In the genomic region with DNA sequence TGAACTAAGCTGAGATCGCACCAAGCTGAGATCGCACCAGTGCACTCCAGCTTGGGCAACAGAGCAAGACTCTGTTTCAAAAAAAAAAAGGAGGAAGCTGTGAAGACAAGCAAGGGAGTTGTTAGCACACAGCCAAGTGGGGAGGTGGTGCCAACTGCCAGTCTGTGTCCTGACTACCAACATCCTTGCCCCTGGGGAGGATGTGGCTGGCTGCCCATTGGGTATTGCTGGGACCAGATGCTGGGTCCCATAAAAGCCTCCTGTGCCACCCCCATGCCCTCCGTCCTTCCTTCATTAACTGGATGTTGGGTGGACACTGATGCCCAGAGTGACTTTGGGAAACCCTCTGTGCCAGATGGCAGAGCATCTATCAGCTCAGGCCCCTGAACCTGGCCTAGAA, we compare ENCODE assay signal across 21 cellular contexts.
DNase-seq lines count a peak whose midpoint lies in the region; ATAC-seq and TF ChIP-seq lines count a peak whose summit lies in the region.
"Had no signal": no experiment of that assay in that cellular context is flagged by ENCODE, and none has a peak within 500 bp of the region (broad histone marks: within the 10 kb centered on the region; RNA-seq: fewer than 3 reads in every experiment).

No MANE protein-coding gene starts in this region.

- H3K79me2 ChIP-seq in osteoblast (ENCODE audit: insufficient read depth, low read length), result no peaks in the 10 kb centered on the region

- H3K4me3 ChIP-seq in right cardiac atrium (ENCODE audit: low read length) (no peak overlapping the region), osteoblast (ENCODE audit: insufficient read depth, low read length) (no peak overlapping the region), aorta (ENCODE audit: low read length in 2 of 2) (no peak overlapping the region), foreskin fibroblast (ENCODE audit: low read depth in 1 of 2, low read length in 2 of 2) (no peak overlapping the region)
- H3K4me3 ChIP-seq: right lobe of liver, upper lobe of left lung had no signal

- intact Hi-C loops in right cardiac atrium (cut with DNase I), result no loop called here
- intact Hi-C loops in left ventricle myocardium superior (cut with micrococcal nuclease), result no loop called here
- intact Hi-C loops in aorta (cut with DNase I), result no loop called here

- TF ChIP-seq CTCF in osteoblast (IDR thresholded peaks at IDR 0.05; ENCODE audit: extremely low read depth, low read depth, low read length) (no peak), foreskin fibroblast (IDR thresholded peaks at IDR 0.05; ENCODE audit: low read depth, low read length) (no peak)

- H3K4me2 ChIP-seq in osteoblast (ENCODE audit: insufficient read depth, low read length), result no peak overlapping the region

- H3K27me3 ChIP-seq in right cardiac atrium (ENCODE audit: control insufficient read depth, insufficient read depth), result no peaks in the 10 kb centered on the region
- no peaks in the 10 kb centered on the region for H3K27me3 ChIP-seq in osteoblast (ENCODE audit: insufficient read depth, low read length)
- no peaks in the 10 kb centered on the region for H3K27me3 ChIP-seq in aorta (ENCODE audit: control insufficient read depth in 1 of 2, insufficient read depth in 2 of 2, low read length in 1 of 2)
- H3K27me3 ChIP-seq: right lobe of liver, upper lobe of left lung had no signal

- 85% methylated on average over 3 of the region's 3 CpGs for WGBS in right cardiac atrium
- WGBS in aorta, 2 donors, result 89 to 93% methylated on average over 3 of the region's 3 CpGs

- DNase-seq in right cardiac atrium (peak; percentile 15 to 42 (median 39)), left ventricle myocardium superior (no peak), anterior cingulate cortex (lab: John Stamatoyannopoulos, UW) (peak in 33 of 58 donors; percentile 9 to 68 (median 27)), osteoblast (ENCODE audit: insufficient read length, low spot score, missing footprints) (peak; percentile 59), aorta (peak; percentile 12 to 45), foreskin fibroblast (no peak), SIG-M5 (lab: John Stamatoyannopoulos, UW) (no peak)
- DNase-seq: activated CD4-positive, alpha-beta T cell treated with anti-CD3 and anti-CD28 coated beads for 4 hours; activated naive CD4-positive, alpha-beta T cell treated with anti-CD3 and anti-CD28 coated beads for 36 hours; activated T-cell treated with anti-CD3 and anti-CD28 coated beads, Interleukin-2, amount 50 U/mL, for 48 hours; central memory CD4-positive, alpha-beta T cell; DMS79; glutamatergic neuron; naive thymus-derived CD4-positive, alpha-beta T cell; NCI-H1436; NCI-H2107; NCI-H446 treated with DMSO at 0.1 percent for 48 hours; T-helper 1 cell; upper lobe of left lung had no signal

- H3K27ac ChIP-seq in right cardiac atrium (ENCODE audit: low read length) (no peak overlapping the region), osteoblast (ENCODE audit: low read depth, low read length) (no peak overlapping the region), aorta (ENCODE audit: low read depth in 1 of 2, low read length in 2 of 2) (no peak overlapping the region)
- H3K27ac ChIP-seq: right lobe of liver, upper lobe of left lung had no signal

- ATAC-seq in right cardiac atrium, result no peak
- ATAC-seq in left ventricle myocardium superior, result no peak
- ATAC-seq in aorta (ENCODE audit: low FRiP score), result no peak
- no peak for ATAC-seq in GM19397 (IDR thresholded peaks at IDR 0.05; ENCODE audit: unreplicated experiment)
- ATAC-seq: naive thymus-derived CD4-positive, alpha-beta T cell; right lobe of liver had no signal

- no peak overlapping the region for H2AFZ ChIP-seq in osteoblast (ENCODE audit: low read length)

- H3K4me1 ChIP-seq in right cardiac atrium (ENCODE audit: control insufficient read depth, insufficient read depth, low read length), result no peaks in the 10 kb centered on the region
- no peaks in the 10 kb centered on the region for H3K4me1 ChIP-seq in osteoblast (ENCODE audit: insufficient read depth, low read length)
- H3K4me1 ChIP-seq in aorta (ENCODE audit: control insufficient read depth in 1 of 2, insufficient read depth in 2 of 2, low read length in 2 of 2), result no peaks in the 10 kb centered on the region
- H3K4me1 ChIP-seq: right lobe of liver, upper lobe of left lung had no signal

- H4K20me1 ChIP-seq in osteoblast (ENCODE audit: insufficient read depth, low read length), result no peaks in the 10 kb centered on the region

- H3K36me3 ChIP-seq in osteoblast (ENCODE audit: insufficient read depth, low read length) (no peaks in the 10 kb centered on the region), aorta (ENCODE audit: control insufficient read depth in 1 of 2, insufficient read depth in 2 of 2, low read length in 1 of 2) (no peaks in the 10 kb centered on the region)
- H3K36me3 ChIP-seq: right lobe of liver, upper lobe of left lung had no signal

- no peaks in the 10 kb centered on the region for H3K9me3 ChIP-seq in right cardiac atrium (ENCODE audit: control insufficient read depth, low read length)
- no peaks in the 10 kb centered on the region for H3K9me3 ChIP-seq in osteoblast (ENCODE audit: low read depth, low read length)
- no peaks in the 10 kb centered on the region for H3K9me3 ChIP-seq in aorta (ENCODE audit: control insufficient read depth, low read length)
- H3K9me3 ChIP-seq: right lobe of liver, upper lobe of left lung had no signal

Comparison
In these comparisons a context has a peak if more than half of its experiments do, and no peak if none do; other contexts are left out.
1. DNase-seq: peak in right cardiac atrium (3 of 3), anterior cingulate cortex (33 of 58), osteoblast (single experiment) and aorta (2 of 2); none in left ventricle myocardium superior (single experiment), foreskin fibroblast (0 of 2) and SIG-M5 (single experiment).